8 cellular contexts compared by ENCODE assay signal in the genomic region with DNA sequence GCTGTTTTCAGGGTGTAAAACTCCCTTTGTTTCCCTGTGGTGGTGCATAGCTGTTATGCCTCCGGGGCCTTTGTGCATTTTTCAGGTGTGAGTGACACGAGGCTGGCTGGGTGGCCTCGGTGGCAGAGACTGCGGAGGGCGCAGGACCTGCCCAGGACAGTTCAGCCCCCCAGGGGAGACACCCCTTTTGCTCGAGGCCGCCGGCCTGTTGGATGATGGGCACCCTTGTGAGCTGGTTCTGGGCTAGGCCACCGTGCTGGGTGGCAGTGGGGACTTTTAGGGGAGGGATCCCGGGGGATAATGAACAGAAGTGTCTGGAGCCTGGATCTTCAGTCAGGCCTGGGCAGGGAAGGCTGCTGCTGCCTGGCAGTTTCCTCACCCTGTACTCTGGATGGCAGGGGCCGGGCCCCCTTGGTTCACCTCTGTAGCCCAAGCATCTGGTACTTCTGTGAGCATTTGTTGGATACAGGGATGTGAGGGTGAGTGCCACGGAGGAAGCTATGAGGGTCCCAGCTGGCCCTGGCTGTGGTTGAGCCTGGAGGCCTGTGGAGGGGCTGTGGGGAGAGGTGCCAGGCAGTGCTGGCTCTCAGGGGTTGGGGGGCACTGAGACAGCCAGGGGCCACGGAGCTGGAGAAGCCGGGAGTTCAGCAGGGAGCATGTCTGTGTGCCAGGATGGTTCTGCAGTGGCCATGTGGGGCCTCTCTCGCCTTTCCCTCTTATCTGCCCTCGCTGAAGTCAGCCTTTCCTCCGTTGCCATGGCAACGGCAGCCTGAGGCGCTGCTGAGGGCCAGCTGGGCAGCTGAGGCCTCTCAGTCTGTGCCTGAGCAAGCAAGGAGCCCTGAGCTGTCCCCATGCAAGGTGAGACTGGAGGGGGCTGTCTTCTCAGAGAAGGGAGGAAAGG. TPM values are rescaled to one million over a fixed set of nuclear protein-coding genes. Genes with fewer than 3 reads are reported as not detected.
DNase-seq lines count a peak whose midpoint lies in the region; ATAC-seq and TF ChIP-seq lines count a peak whose summit lies in the region.

No MANE protein-coding gene starts in this region.

- peaks cover 14% of the 10 kb centered on the region in 2 experiments for H3K4me1 ChIP-seq in trophoblast cell (ENCODE audit: control insufficient read depth in 1 of 2, insufficient read depth in 2 of 2, low read length in 2 of 2)
- H3K4me1 ChIP-seq in esophagus squamous epithelium: peaks cover 3 to 34% (median 9%) of the 10 kb centered on the region in 3 donors

- no peak overlapping the region for H2BK12ac ChIP-seq in trophoblast cell (ENCODE audit: low read length)

- H3K4me1 Mint-ChIP-seq in CD14-positive monocyte: peaks cover 65% of the 10 kb centered on the region

- H3K27ac Mint-ChIP-seq in CD14-positive monocyte: no peak overlapping the region

- no peak overlapping the region for H4K91ac ChIP-seq in trophoblast cell (ENCODE audit: low read depth, low read length)

- H2AFZ ChIP-seq in trophoblast cell (ENCODE audit: insufficient read depth, low read length, poor library complexity): no peak overlapping the region

- no peak for TF ChIP-seq CTCF in fibroblast of mammary gland (conservative IDR thresholded peaks at IDR 0.05; ENCODE audit: control insufficient read depth, insufficient read depth, low read depth, low read length)
- no peak for TF ChIP-seq CTCF in CD14-positive monocyte (IDR thresholded peaks at IDR 0.05)
- TF ChIP-seq CTCF in esophagus squamous epithelium (IDR thresholded peaks at IDR 0.05): no peak

- H3K79me1 ChIP-seq in trophoblast cell (ENCODE audit: low read length): peaks cover 5% of the 10 kb centered on the region

- H3K4me3 ChIP-seq in fibroblast of mammary gland (ENCODE audit: control insufficient read depth, low read depth, low read length) (no peak overlapping the region), trophoblast cell (ENCODE audit: low read depth, low read length) (no peak overlapping the region), esophagus squamous epithelium (no peak overlapping the region)

- no peak overlapping the region for H4K8ac ChIP-seq in trophoblast cell (ENCODE audit: low read depth, low read length)

- H3K4me3 Mint-ChIP-seq in CD14-positive monocyte: no peak overlapping the region

- WGBS in trophoblast cell (ENCODE audit: extremely low coverage, insufficient coverage, insufficient read length): no CpG with 5 or more reads among the region's 19 CpGs
- 39 to 65% methylated on average over 6 to 7 of the region's 19 CpGs for WGBS in esophagus squamous epithelium, 2 donors

- H3K23ac ChIP-seq in trophoblast cell (ENCODE audit: low read length): no peak overlapping the region

- no peak overlapping the region for H3K4ac ChIP-seq in trophoblast cell (ENCODE audit: low read depth, low read length)

- DNase-seq in GM03348 (ENCODE audit: low spot score) (peak; percentile 38), OCI-M1 (lab: John Stamatoyannopoulos, UW) (peak; percentile 72), fibroblast of mammary gland (ENCODE audit: low read depth) (peak; percentile 21), trophoblast cell (peak; percentile 69 to 90), CD14-positive monocyte (ENCODE audit: low spot score) (no peak), esophagus squamous epithelium (lab: John Stamatoyannopoulos, UW) (no peak)

- H3K27me3 ChIP-seq in trophoblast cell (ENCODE audit: insufficient read depth, low read length) (no peaks in the 10 kb centered on the region), esophagus squamous epithelium (peaks cover 0 to 32% (median 0%) of the 10 kb centered on the region in 4 donors)

- H3K4me2 ChIP-seq in trophoblast cell (ENCODE audit: low read length): no peak overlapping the region

- H3K79me2 ChIP-seq in trophoblast cell (ENCODE audit: control insufficient read depth, insufficient read depth, low read length, poor library complexity): no peaks in the 10 kb centered on the region

- H3K9me3 Mint-ChIP-seq in CD14-positive monocyte: peaks cover 0 to 2% (median 0%) of the 10 kb centered on the region in 7 donors

- no peak overlapping the region for H3K18ac ChIP-seq in trophoblast cell (ENCODE audit: low read length)

- H3K36me3 ChIP-seq in trophoblast cell (ENCODE audit: control insufficient read depth in 1 of 2, insufficient read depth in 2 of 2, low read length in 2 of 2) (no peaks in the 10 kb centered on the region), esophagus squamous epithelium (no peaks in the 10 kb centered on the region)

- H3K27ac ChIP-seq in trophoblast cell (ENCODE audit: low read depth, low read length): no peak overlapping the region
- no peak overlapping the region for H3K27ac ChIP-seq in esophagus squamous epithelium

- H2BK120ac ChIP-seq in trophoblast cell (ENCODE audit: insufficient read depth, low read length, poor library complexity): no peak overlapping the region

- no peak overlapping the region for H3K9ac ChIP-seq in trophoblast cell (ENCODE audit: low read length)

- H2BK5ac ChIP-seq in trophoblast cell (ENCODE audit: low read depth, low read length, poor library complexity): no peak overlapping the region

- peaks cover 0 to 2% of the 10 kb centered on the region in 2 donors for H3K36me3 Mint-ChIP-seq in CD14-positive monocyte

- H3K14ac ChIP-seq in trophoblast cell (ENCODE audit: low read length): no peak overlapping the region

- H4K12ac ChIP-seq in trophoblast cell (ENCODE audit: low read depth, low read length): no peak overlapping the region

- intact Hi-C loops in CD14-positive monocyte (cut with micrococcal nuclease): loop anchor here (5.0 to 10.0 kb wide), 2 partner anchors 41 to 1293 kb away; no protein-coding TSS in a partner anchor
- intact Hi-C loops in esophagus squamous epithelium (cut with DNase I): loop anchor here (10.0 kb wide), 1 partner anchor 153 kb away; no protein-coding TSS in a partner anchor

- no peak for ATAC-seq in HG02973 (IDR thresholded peaks at IDR 0.05; ENCODE audit: unreplicated experiment)
- no peak for ATAC-seq in HG03097 (IDR thresholded peaks at IDR 0.05; ENCODE audit: low FRiP score, unreplicated experiment)

- H2AK5ac ChIP-seq in trophoblast cell (ENCODE audit: low read length): no peak overlapping the region

- no peaks in the 10 kb centered on the region for H3K9me3 ChIP-seq in trophoblast cell (ENCODE audit: insufficient read depth, low read depth, low read length)
- no peaks in the 10 kb centered on the region for H3K9me3 ChIP-seq in esophagus squamous epithelium

- H3K27me3 Mint-ChIP-seq in CD14-positive monocyte (ENCODE audit: low read depth in 3 of 3): peaks cover 0 to 3% (median 1%) of the 10 kb centered on the region in 3 donors

- TF ChIP-seq POLR2A in esophagus squamous epithelium (IDR thresholded peaks at IDR 0.05): no peak

RNA-seq across cellular contexts. Expression of gene KY, which starts 49.0 kb away (rescaled TPM):
- polyA plus RNA-seq in trophoblast cell (2013): not detected in 2 replicates
- under 1 TPM in 1 of 2 donors, not detected in 1; 0.09 TPM for polyA plus RNA-seq in CD14-positive monocyte
- total RNA-seq in esophagus squamous epithelium: 1 to 10 TPM in 1 of 4 donors, under 1 TPM in 1, not detected in 2; 0.19 to 1.2 TPM

Comparison
In these comparisons a context has a peak if more than half of its experiments do, and no peak if none do; other contexts are left out.
1. DNase-seq: peak in GM03348 (single experiment), OCI-M1 (single experiment), fibroblast of mammary gland (single experiment) and trophoblast cell (2 of 2); none in CD14-positive monocyte (single experiment) and esophagus squamous epithelium (single experiment).